ENCODE assay signal across 8 cellular contexts in the genomic region with DNA sequence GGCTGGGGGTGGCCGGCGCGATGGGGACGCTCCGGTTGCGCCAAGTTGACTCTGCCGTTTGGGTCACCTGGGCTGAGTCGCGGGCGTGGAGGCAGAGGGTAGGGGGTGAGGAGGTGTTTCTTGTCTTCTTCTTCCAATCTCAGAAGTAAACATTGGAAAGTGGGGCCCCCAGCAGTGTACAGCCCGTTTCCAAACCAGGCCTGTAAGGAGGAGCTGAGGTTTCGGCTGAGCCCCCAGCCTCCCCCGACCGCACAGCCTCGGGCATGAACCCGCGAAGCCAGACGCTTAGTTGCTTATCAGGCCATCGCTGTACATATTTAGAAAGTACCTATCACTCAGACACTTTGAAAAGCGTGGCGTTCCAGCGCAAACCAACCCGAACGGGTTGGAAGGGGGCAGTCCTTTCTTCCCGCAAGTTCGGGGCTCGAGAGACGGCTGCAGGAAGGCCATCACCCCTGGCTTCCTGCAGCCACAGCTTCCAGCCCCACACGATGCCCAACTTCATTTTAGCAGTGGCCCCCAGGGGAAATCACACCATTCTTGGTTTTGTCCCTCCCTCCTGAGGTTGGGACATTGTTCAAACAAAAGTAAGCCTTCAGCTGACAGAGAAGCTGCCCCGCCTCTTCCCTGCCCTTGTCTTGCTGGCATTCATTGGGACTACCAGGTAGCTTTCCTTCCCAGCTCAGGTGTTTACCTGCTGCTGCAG.
A peak's percentile ranks its signal among the peaks of the same experiment; 100 is the strongest.
DNase-seq lines count a peak whose midpoint lies in the region; ATAC-seq and TF ChIP-seq lines count a peak whose summit lies in the region.

No MANE protein-coding gene starts in this region.

- peak overlapping the region; percentile 51 for H3K27ac ChIP-seq in HUES48 (ENCODE audit: low read depth, low read length)

- H3K4me3 Mint-ChIP-seq in activated T-helper 1 cell treated with anti-CD3 and anti-CD28 coated beads, Interleukin-12 subunit alpha, Interleukin-12 subunit beta, Interleukin-2, Interleukin-4 antibody, amounts not matched to agents 30 ng/mL and 10 ng/mL and 1 ng/mL, durations not matched to agents 14 hours and 24 hours and 36 hours = peak overlapping the region; percentile 59

- peaks cover 11% of the 10 kb centered on the region for H3K27me3 Mint-ChIP-seq in activated T-helper 1 cell treated with anti-CD3 and anti-CD28 coated beads, Interleukin-12 subunit alpha, Interleukin-12 subunit beta, Interleukin-2, Interleukin-4 antibody, amounts not matched to agents 30 ng/mL and 10 ng/mL and 1 ng/mL, durations not matched to agents 14 hours and 24 hours and 36 hours (ENCODE audit: insufficient read depth)

- H3K36me3 ChIP-seq in HUES48 (ENCODE audit: control insufficient read depth, insufficient read depth, low read length) (no peaks in the 10 kb centered on the region), iPS-15b (ENCODE audit: control insufficient read depth, insufficient read depth, low read length) (no peaks in the 10 kb centered on the region)

- no peak for DNase-seq in activated T-helper 1 cell treated with anti-CD3 and anti-CD28 coated beads, Interleukin-12 subunit alpha, Interleukin-12 subunit beta, Interleukin-2, Interleukin-4 antibody, amounts not matched to agents 30 ng/mL and 10 ng/mL and 1 ng/mL, durations not matched to agents 14 hours and 24 hours and 36 hours (ENCODE audit: low spot score)
- peak; percentile 42 for DNase-seq in stimulated activated CD4-positive, alpha-beta T cell treated with anti-CD3 and anti-CD28 coated beads, Interleukin-15, amount 100 ng/mL, for 24 hours
- DNase-seq in SHP77 treated with DMSO at 0.1 percent for 48 hours (lab: John Stamatoyannopoulos, UW) = no peak

- no peaks in the 10 kb centered on the region for H3K9me3 Mint-ChIP-seq in activated T-helper 1 cell treated with anti-CD3 and anti-CD28 coated beads, Interleukin-12 subunit alpha, Interleukin-12 subunit beta, Interleukin-2, Interleukin-4 antibody, amounts not matched to agents 30 ng/mL and 10 ng/mL and 1 ng/mL, durations not matched to agents 14 hours and 24 hours and 36 hours

- no peaks in the 10 kb centered on the region; the same call in 1 of the 2 replicates for H3K27me3 ChIP-seq in HUES48 (ENCODE audit: control insufficient read depth, insufficient read depth, low read length)
- peaks cover 2% of the 10 kb centered on the region for H3K27me3 ChIP-seq in iPS-15b (ENCODE audit: control insufficient read depth, insufficient read depth, low read length)

- no peak overlapping the region for H3K27ac Mint-ChIP-seq in activated T-helper 1 cell treated with anti-CD3 and anti-CD28 coated beads, Interleukin-12 subunit alpha, Interleukin-12 subunit beta, Interleukin-2, Interleukin-4 antibody, amounts not matched to agents 30 ng/mL and 10 ng/mL and 1 ng/mL, durations not matched to agents 14 hours and 24 hours and 36 hours

- peaks cover 12% of the 10 kb centered on the region for H3K4me1 Mint-ChIP-seq in activated T-helper 1 cell treated with anti-CD3 and anti-CD28 coated beads, Interleukin-12 subunit alpha, Interleukin-12 subunit beta, Interleukin-2, Interleukin-4 antibody, amounts not matched to agents 30 ng/mL and 10 ng/mL and 1 ng/mL, durations not matched to agents 14 hours and 24 hours and 36 hours (ENCODE audit: low read depth)

- intact Hi-C loops in activated T-helper 1 cell treated with anti-CD3 and anti-CD28 coated beads, Interleukin-12 subunit alpha, Interleukin-12 subunit beta, Interleukin-2, Interleukin-4 antibody, amounts not matched to agents 30 ng/mL and 10 ng/mL and 1 ng/mL, durations not matched to agents 14 hours and 24 hours and 36 hours (cut with micrococcal nuclease) = no loop called here

- peaks cover 6% of the 10 kb centered on the region for H3K36me3 Mint-ChIP-seq in activated T-helper 1 cell treated with anti-CD3 and anti-CD28 coated beads, Interleukin-12 subunit alpha, Interleukin-12 subunit beta, Interleukin-2, Interleukin-4 antibody, amounts not matched to agents 30 ng/mL and 10 ng/mL and 1 ng/mL, durations not matched to agents 14 hours and 24 hours and 36 hours (ENCODE audit: low read depth)

- ATAC-seq in GM18907 (IDR thresholded peaks at IDR 0.05; ENCODE audit: unreplicated experiment) (no peak), HG03108 (IDR thresholded peaks at IDR 0.05; ENCODE audit: unreplicated experiment) (no peak), SK-N-SH treated with all-trans-retinoic acid at 6 μM for 48 hours (no peak)

- H3K9ac ChIP-seq in HUES48 (ENCODE audit: low read depth, low read length) (no peak overlapping the region), iPS-15b (ENCODE audit: low read depth, low read length) (no peak overlapping the region)

- peaks cover 14% of the 10 kb centered on the region for H3K4me1 ChIP-seq in HUES48 (ENCODE audit: control insufficient read depth, insufficient read depth, low read length)
- peaks cover 11% of the 10 kb centered on the region for H3K4me1 ChIP-seq in iPS-15b (ENCODE audit: control insufficient read depth, insufficient read depth, low read length)

- H3K4me3 ChIP-seq in HUES48 (ENCODE audit: low read depth, low read length) (peak overlapping the region; percentile 50), iPS-15b (ENCODE audit: low read depth, low read length) (peak overlapping the region; percentile 40)

- no peaks in the 10 kb centered on the region for H3K9me3 ChIP-seq in HUES48 (ENCODE audit: control insufficient read depth, insufficient read depth, low read length)
- H3K9me3 ChIP-seq in iPS-15b (ENCODE audit: control insufficient read depth, insufficient read depth, low read length) = no peaks in the 10 kb centered on the region

TF ChIP-seq in SK-N-SH treated with all-trans-retinoic acid at 6 μM for 48 hours, 23 proteins besides CTCF, POLR2A, EP300 and RAD21:
- TF ChIP-seq RARB (CRISPR knock-in tag; IDR thresholded peaks at IDR 0.05) (no peak), GLIS3 (CRISPR knock-in tag; IDR thresholded peaks at IDR 0.05) (no peak)
- TF ChIP-seq, protein P1, sequence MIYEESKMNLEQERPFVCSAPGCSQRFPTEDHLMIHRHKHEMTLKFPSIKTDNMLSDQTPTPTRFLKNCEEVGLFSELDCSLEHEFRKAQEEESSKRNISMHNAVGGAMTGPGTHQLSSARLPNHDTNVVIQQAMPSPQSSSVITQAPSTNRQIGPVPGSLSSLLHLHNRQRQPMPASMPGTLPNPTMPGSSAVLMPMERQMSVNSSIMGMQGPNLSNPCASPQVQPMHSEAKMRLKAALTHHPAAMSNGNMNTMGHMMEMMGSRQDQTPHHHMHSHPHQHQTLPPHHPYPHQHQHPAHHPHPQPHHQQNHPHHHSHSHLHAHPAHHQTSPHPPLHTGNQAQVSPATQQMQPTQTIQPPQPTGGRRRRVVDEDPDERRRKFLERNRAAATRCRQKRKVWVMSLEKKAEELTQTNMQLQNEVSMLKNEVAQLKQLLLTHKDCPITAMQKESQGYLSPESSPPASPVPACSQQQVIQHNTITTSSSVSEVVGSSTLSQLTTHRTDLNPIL (CRISPR knock-in tag; IDR thresholded peaks at IDR 0.05; ENCODE audit: low read depth) = no peak
